ENCODE assay signal across 26 cellular contexts in genomic region chr12:130266751-130267150, GRCh38.
A peak's percentile ranks its signal among the peaks of the same experiment; 100 is the strongest.
DNase-seq lines count a peak whose midpoint lies in the region; ATAC-seq and TF ChIP-seq lines count a peak whose summit lies in the region.
"Had no signal": no experiment of that assay in that cellular context is flagged by ENCODE, and none has a peak within 500 bp of the region (broad histone marks: within the 10 kb centered on the region; RNA-seq: fewer than 3 reads in every experiment).

No MANE protein-coding gene starts in this region.

- H3K4me1 ChIP-seq in DOHH2 (ENCODE audit: control insufficient read depth, low read length) = no peaks in the 10 kb centered on the region
- H3K4me1 ChIP-seq: ascending aorta, Caco-2, parathyroid adenoma had no signal

- peak; percentile 8 for TF ChIP-seq CTCF in DOHH2 (IDR thresholded peaks at IDR 0.05; ENCODE audit: low read depth, low read length, poor library complexity, severe bottlenecking)
- TF ChIP-seq CTCF in brain (conservative IDR thresholded peaks at IDR 0.05) = peak; percentile 16 to 18

- H3K4me1 Mint-ChIP-seq in brain = no peaks in the 10 kb centered on the region
- H3K4me1 Mint-ChIP-seq in stimulated activated naive CD8-positive, alpha-beta T cell treated with anti-CD3 and anti-CD28 coated beads, Interleukin-15, amount 100 ng/mL, for 72 hours = no peaks in the 10 kb centered on the region
- H3K4me1 Mint-ChIP-seq: activated CD4-positive, alpha-beta memory T cell treated with anti-CD3 and anti-CD28 coated beads, Interleukin-2, amount 10 ng/mL, durations not matched to agents 7 days and 5 days; activated naive CD4-positive, alpha-beta T cell treated with anti-CD3 and anti-CD28 coated beads, Interleukin-2, amount 10 ng/mL, durations not matched to agents 7 days and 5 days; B cell; memory B cell; naive thymus-derived CD8-positive, alpha-beta T cell had no signal

- H3K27ac ChIP-seq in DOHH2 (ENCODE audit: low read depth, low read length) = no peak overlapping the region
- H3K27ac ChIP-seq: ascending aorta, parathyroid adenoma, VCaP had no signal

- H3K79me2 ChIP-seq in DOHH2 (ENCODE audit: control insufficient read depth, low read length) = no peaks in the 10 kb centered on the region
- H3K79me2 ChIP-seq: parathyroid adenoma had no signal

- no peaks in the 10 kb centered on the region for H3K9me2 ChIP-seq in DOHH2 (replicated peaks; ENCODE audit: control insufficient read depth, low read length)

- H3K4me3 ChIP-seq in DOHH2 (ENCODE audit: low read length) = no peak overlapping the region
- H3K4me3 ChIP-seq: ascending aorta had no signal

- no peak overlapping the region for H3K4me3 Mint-ChIP-seq in brain
- no peak overlapping the region for H3K4me3 Mint-ChIP-seq in stimulated activated naive CD8-positive, alpha-beta T cell treated with anti-CD3 and anti-CD28 coated beads, Interleukin-15, amount 100 ng/mL, for 72 hours
- H3K4me3 Mint-ChIP-seq: activated CD4-positive, alpha-beta memory T cell treated with anti-CD3 and anti-CD28 coated beads, Interleukin-2, amount 10 ng/mL, durations not matched to agents 7 days and 5 days; activated naive CD4-positive, alpha-beta T cell treated with anti-CD3 and anti-CD28 coated beads, Interleukin-2, amount 10 ng/mL, durations not matched to agents 7 days and 5 days; B cell; memory B cell; naive thymus-derived CD8-positive, alpha-beta T cell had no signal

- H3F3A ChIP-seq in DOHH2 (ENCODE audit: control insufficient read depth, insufficient read depth) = no peaks in the 10 kb centered on the region

- H3K27me3 ChIP-seq in DOHH2 (ENCODE audit: control insufficient read depth, low read length) = no peaks in the 10 kb centered on the region
- H3K27me3 ChIP-seq: ascending aorta had no signal

- ATAC-seq in stimulated activated naive CD8-positive, alpha-beta T cell treated with anti-CD3 and anti-CD28 coated beads, Interleukin-15, amount 100 ng/mL, for 72 hours = no peak
- ATAC-seq: naive thymus-derived CD8-positive, alpha-beta T cell; stimulated activated naive CD8-positive, alpha-beta T cell treated with anti-CD3 and anti-CD28 coated beads, Interleukin-15, Interleukin-2, amounts not matched to agents 100 U/mL and 50 U/mL, for 24 hours had no signal

- no peaks in the 10 kb centered on the region for H3K36me3 ChIP-seq in DOHH2 (ENCODE audit: control insufficient read depth, low read length)
- H3K36me3 ChIP-seq: ascending aorta had no signal

- no peaks in the 10 kb centered on the region for H4K20me1 ChIP-seq in DOHH2 (ENCODE audit: control insufficient read depth, insufficient read depth, low read depth, low read length)

- H3K4me2 ChIP-seq in DOHH2 (ENCODE audit: low read length) = no peak overlapping the region

- H3K9me3 Mint-ChIP-seq in brain = peaks cover 0 to 56% (median 0%) of the 10 kb centered on the region in 5 experiments
- H3K9me3 Mint-ChIP-seq in stimulated activated naive CD8-positive, alpha-beta T cell treated with anti-CD3 and anti-CD28 coated beads, Interleukin-15, amount 100 ng/mL, for 72 hours = no peaks in the 10 kb centered on the region
- H3K9me3 Mint-ChIP-seq: activated naive CD4-positive, alpha-beta T cell treated with anti-CD3 and anti-CD28 coated beads, Interleukin-2, amount 10 ng/mL, durations not matched to agents 7 days and 5 days had no signal

- H3K9me3 ChIP-seq in DOHH2 (ENCODE audit: control insufficient read depth, insufficient read depth, low read length) = no peaks in the 10 kb centered on the region
- H3K9me3 ChIP-seq: ascending aorta, Caco-2 had no signal

- no peak overlapping the region for H3K27ac Mint-ChIP-seq in brain
- H3K27ac Mint-ChIP-seq in stimulated activated naive CD8-positive, alpha-beta T cell treated with anti-CD3 and anti-CD28 coated beads, Interleukin-15, amount 100 ng/mL, for 72 hours = no peak overlapping the region
- H3K27ac Mint-ChIP-seq: activated CD4-positive, alpha-beta memory T cell treated with anti-CD3 and anti-CD28 coated beads, Interleukin-2, amount 10 ng/mL, durations not matched to agents 7 days and 5 days; activated naive CD4-positive, alpha-beta T cell treated with anti-CD3 and anti-CD28 coated beads, Interleukin-2, amount 10 ng/mL, durations not matched to agents 7 days and 5 days; B cell; memory B cell; naive thymus-derived CD8-positive, alpha-beta T cell had no signal

- H3K27me3 Mint-ChIP-seq in brain = peaks cover 8% of the 10 kb centered on the region
- H3K27me3 Mint-ChIP-seq in stimulated activated naive CD8-positive, alpha-beta T cell treated with anti-CD3 and anti-CD28 coated beads, Interleukin-15, amount 100 ng/mL, for 72 hours = no peaks in the 10 kb centered on the region
- H3K27me3 Mint-ChIP-seq: activated CD4-positive, alpha-beta memory T cell treated with anti-CD3 and anti-CD28 coated beads, Interleukin-2, amount 10 ng/mL, durations not matched to agents 7 days and 5 days; B cell; memory B cell had no signal

- H3K36me3 Mint-ChIP-seq in brain = no peaks in the 10 kb centered on the region
- H3K36me3 Mint-ChIP-seq: activated naive CD4-positive, alpha-beta T cell treated with anti-CD3 and anti-CD28 coated beads, Interleukin-2, amount 10 ng/mL, durations not matched to agents 7 days and 5 days; memory B cell had no signal

- DNase-seq in HT-29 (ENCODE audit: low spot score) = peak; percentile 11
- DNase-seq in left kidney (ENCODE audit: low read depth, low spot score) = peak; percentile 55
- no peak for DNase-seq in activated CD8-positive, alpha-beta memory T cell treated with anti-CD3 and anti-CD28 coated beads, Interleukin-2, amount 50 U/mL, for 48 hours
- no peak for DNase-seq in dedifferentiated amniotic fluid mesenchymal stem cell (ENCODE audit: extremely low spot score)
- no peak for DNase-seq in stimulated activated naive CD8-positive, alpha-beta T cell treated with anti-CD3 and anti-CD28 coated beads, Interleukin-15, amount 100 ng/mL, for 72 hours
- DNase-seq: activated CD4-positive, alpha-beta memory T cell treated with anti-CD3 and anti-CD28 coated beads, Interleukin-2, amount 10 ng/mL, durations not matched to agents 7 days and 5 days; activated naive CD4-positive, alpha-beta T cell treated with anti-CD3 and anti-CD28 coated beads, Interleukin-2, amount 10 ng/mL, durations not matched to agents 7 days and 5 days; activated T-cell treated with anti-CD3 and anti-CD28 coated beads, Interleukin-2, amount 50 U/mL, for 1 hour; cerebellar nuclear complex; effector memory CD4-positive, alpha-beta T cell; GOT3; MM.1S; naive thymus-derived CD8-positive, alpha-beta T cell; NCI-H446 treated with DMSO at 0.1 percent for 48 hours; Right ventricle myocardium superior; stimulated activated CD4-positive, alpha-beta T cell treated with anti-CD3 and anti-CD28 coated beads, Interleukin-1b, Interleukin-23, amount 100 ng/mL, for 48 hours; stimulated activated naive CD8-positive, alpha-beta T cell treated with anti-CD3 and anti-CD28 coated beads, Interleukin-15, Interleukin-2, amounts not matched to agents 100 U/mL and 50 U/mL, for 24 hours; T-helper 1 cell had no signal

Comparison
In these comparisons a context has a peak if more than half of its experiments do, and no peak if none do; other contexts are left out.
1. DNase-seq: peak in HT-29 (single experiment) and left kidney (single experiment); none in activated CD8-positive, alpha-beta memory T cell treated with anti-CD3 and anti-CD28 coated beads, Interleukin-2, amount 50 U/mL, for 48 hours (single experiment), dedifferentiated amniotic fluid mesenchymal stem cell (single experiment) and stimulated activated naive CD8-positive, alpha-beta T cell treated with anti-CD3 and anti-CD28 coated beads, Interleukin-15, amount 100 ng/mL, for 72 hours (0 of 2).